Comparison of ENCODE assay signal across 1 cellular context in the genomic region with DNA sequence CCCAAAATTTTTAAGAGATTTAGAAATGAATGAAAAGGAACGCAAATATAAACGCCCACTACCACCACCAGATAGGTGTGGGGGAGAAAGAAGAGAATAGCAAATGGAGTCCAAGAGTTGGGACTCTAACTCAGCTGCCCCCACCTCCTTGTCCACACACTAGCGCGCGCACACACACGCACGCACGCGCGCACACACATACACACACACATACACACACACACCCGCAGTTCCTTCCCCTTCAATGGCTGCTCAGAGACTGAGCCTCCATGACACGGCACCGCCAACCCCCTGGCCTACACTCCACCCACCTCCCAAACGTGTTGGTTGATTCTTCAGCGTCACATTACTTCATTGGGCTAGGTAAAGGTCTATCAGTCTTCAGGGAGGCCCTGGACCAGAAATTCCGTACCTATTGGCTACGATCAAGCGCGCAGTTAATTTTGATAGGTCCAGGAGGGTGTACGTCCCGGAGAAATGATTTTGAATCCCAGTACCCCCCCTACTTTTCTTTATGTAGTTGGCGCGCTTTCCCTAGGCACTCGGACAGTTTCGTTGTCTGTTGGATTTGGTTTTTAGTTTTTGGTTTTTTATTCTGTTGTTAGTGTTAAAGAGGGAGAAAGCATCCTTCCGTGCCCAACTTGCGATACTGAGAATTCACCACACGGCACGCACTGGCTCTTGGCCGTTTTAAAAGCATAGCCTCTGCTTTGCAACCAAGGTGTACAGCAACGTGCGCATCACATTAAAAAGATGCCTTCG.
A peak's percentile ranks its signal among the peaks of the same experiment; 100 is the strongest.
TF ChIP-seq lines count a peak whose summit lies in the region.

A gene (minus strand): TSS at position 261 of the 762 bp plus-strand sequence. CDS start 326 bp downstream, outside the sequence.

TF ChIP-seq in HepG2, 621 proteins besides CTCF, POLR2A, EP300 and RAD21 (continued from another document and continues in another):
- TF ChIP-seq, protein P1, sequence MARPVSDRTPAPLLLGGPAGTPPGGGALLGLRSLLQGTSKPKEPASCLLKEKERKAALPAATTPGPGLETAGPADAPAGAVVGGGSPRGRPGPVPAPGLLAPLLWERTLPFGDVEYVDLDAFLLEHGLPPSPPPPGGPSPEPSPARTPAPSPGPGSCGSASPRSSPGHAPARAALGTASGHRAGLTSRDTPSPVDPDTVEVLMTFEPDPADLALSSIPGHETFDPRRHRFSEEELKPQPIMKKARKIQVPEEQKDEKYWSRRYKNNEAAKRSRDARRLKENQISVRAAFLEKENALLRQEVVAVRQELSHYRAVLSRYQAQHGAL (CRISPR knock-in tag; IDR thresholded peaks at IDR 0.05; ENCODE audit: not compliant biosample characterization): no peak
- TF ChIP-seq SMC3 (IDR thresholded peaks at IDR 0.05; ENCODE audit: low read length) (no peak), ONECUT2 (CRISPR knock-in tag; IDR thresholded peaks at IDR 0.05) (peak; percentile 64; the same call in 1 of the 2 replicates), REL (CRISPR knock-in tag; conservative IDR thresholded peaks at IDR 0.05) (peak; percentile 88; the same call in 1 of the 2 replicates), NCOA2 (CRISPR knock-in tag; IDR thresholded peaks at IDR 0.05) (peak; percentile 49; the same call in 1 of the 2 replicates), MZF1 (CRISPR knock-in tag; IDR thresholded peaks at IDR 0.05; ENCODE audit: borderline replicate concordance) (no peak), ZNF17 (CRISPR knock-in tag; IDR thresholded peaks at IDR 0.05) (no peak), ZNF777 (CRISPR knock-in tag; IDR thresholded peaks at IDR 0.05) (0 out of 2 replicates have a peak, but pooled peaks have one; percentile 46), ZNF747 (CRISPR knock-in tag; IDR thresholded peaks at IDR 0.05; ENCODE audit: borderline replicate concordance) (peak; percentile 70; the same call in 1 of the 2 replicates), ZNF180 (CRISPR knock-in tag; IDR thresholded peaks at IDR 0.05; ENCODE audit: borderline replicate concordance, low read depth) (no peak), ZFY (CRISPR knock-in tag; IDR thresholded peaks at IDR 0.05) (peak; percentile 52), RFXANK (CRISPR knock-in tag; IDR thresholded peaks at IDR 0.05) (no peak), FOXC1 (CRISPR knock-in tag; IDR thresholded peaks at IDR 0.05; ENCODE audit: borderline replicate concordance) (peak; percentile 87; the same call in 1 of the 2 replicates), HOXD1 (CRISPR knock-in tag; IDR thresholded peaks at IDR 0.05) (no peak), HES4 (CRISPR knock-in tag; IDR thresholded peaks at IDR 0.05; ENCODE audit: borderline replicate concordance) (no peak), ARNT (IDR thresholded peaks at IDR 0.05) (no peak), PHB2 (IDR thresholded peaks at IDR 0.05; ENCODE audit: partially characterized antibody) (no peak), ZFP1 (CRISPR knock-in tag; IDR thresholded peaks at IDR 0.05) (no peak), BORCS8-MEF2B (CRISPR knock-in tag; IDR thresholded peaks at IDR 0.05) (peak; percentile 91), HIVEP1 (CRISPR knock-in tag; IDR thresholded peaks at IDR 0.05) (no peak; the same call in 1 of the 2 replicates), SRSF4 (IDR thresholded peaks at IDR 0.05; ENCODE audit: low read depth, low read length, poor library complexity, severe bottlenecking) (no peak), RBM22 (optimal IDR thresholded peaks at IDR 0.05; ENCODE audit: low read length) (no peak), ZNF749 (CRISPR knock-in tag; IDR thresholded peaks at IDR 0.05; ENCODE audit: borderline replicate concordance) (peak; percentile 89), ZNF839 (CRISPR knock-in tag; IDR thresholded peaks at IDR 0.05; ENCODE audit: borderline replicate concordance) (no peak), ZNF30 (CRISPR knock-in tag; IDR thresholded peaks at IDR 0.05) (no peak), PHF8 (CRISPR knock-in tag; IDR thresholded peaks at IDR 0.05) (peak; percentile 50), ZNF451 (CRISPR knock-in tag; IDR thresholded peaks at IDR 0.05) (no peak), ZNF235 (CRISPR knock-in tag; IDR thresholded peaks at IDR 0.05; ENCODE audit: borderline replicate concordance) (no peak), HNRNPLL (IDR thresholded peaks at IDR 0.05; ENCODE audit: low read depth, low read length, poor library complexity, severe bottlenecking) (no peak), TAF15 (IDR thresholded peaks at IDR 0.05; ENCODE audit: low read depth, low read length, poor library complexity, severe bottlenecking) (no peak), SRSF1 (optimal IDR thresholded peaks at IDR 0.05; ENCODE audit: low read depth, low read length) (no peak), ZZZ3 (CRISPR knock-in tag; IDR thresholded peaks at IDR 0.05; ENCODE audit: borderline replicate concordance) (0 out of 2 replicates have a peak, but pooled peaks have one; percentile 42), FOSL1 (CRISPR knock-in tag; IDR thresholded peaks at IDR 0.05; ENCODE audit: borderline replicate concordance) (no peak), SP4 (CRISPR knock-in tag; IDR thresholded peaks at IDR 0.05) (peak; percentile 90), JUN (CRISPR knock-in tag; IDR thresholded peaks at IDR 0.05) (peak; percentile 55), ZNF614 (CRISPR knock-in tag; IDR thresholded peaks at IDR 0.05; ENCODE audit: borderline replicate concordance) (no peak), SRY (CRISPR knock-in tag; IDR thresholded peaks at IDR 0.05) (peak; percentile 86), CREB1 (IDR thresholded peaks at IDR 0.05) (peak; percentile 94), CREB1 (CRISPR knock-in tag; IDR thresholded peaks at IDR 0.05) (peak; percentile 98), JUND (CRISPR knock-in tag; IDR thresholded peaks at IDR 0.05) (0 out of 2 replicates have a peak, but pooled peaks have one; percentile 66), ZEB1 (IDR thresholded peaks at IDR 0.05; ENCODE audit: insufficient replicate concordance, low read depth) (no peak), HNF4G (IDR thresholded peaks at IDR 0.05; ENCODE audit: borderline replicate concordance, low read depth, low read length) (no peak), HNF4G (CRISPR knock-in tag; IDR thresholded peaks at IDR 0.05; ENCODE audit: borderline replicate concordance, low read depth) (no peak), ATRX (CRISPR knock-in tag; IDR thresholded peaks at IDR 0.05; ENCODE audit: borderline replicate concordance) (no peak), RBM39 (IDR thresholded peaks at IDR 0.05; ENCODE audit: low read depth, low read length, poor library complexity, severe bottlenecking) (no peak)
- TF ChIP-seq, protein P2, sequence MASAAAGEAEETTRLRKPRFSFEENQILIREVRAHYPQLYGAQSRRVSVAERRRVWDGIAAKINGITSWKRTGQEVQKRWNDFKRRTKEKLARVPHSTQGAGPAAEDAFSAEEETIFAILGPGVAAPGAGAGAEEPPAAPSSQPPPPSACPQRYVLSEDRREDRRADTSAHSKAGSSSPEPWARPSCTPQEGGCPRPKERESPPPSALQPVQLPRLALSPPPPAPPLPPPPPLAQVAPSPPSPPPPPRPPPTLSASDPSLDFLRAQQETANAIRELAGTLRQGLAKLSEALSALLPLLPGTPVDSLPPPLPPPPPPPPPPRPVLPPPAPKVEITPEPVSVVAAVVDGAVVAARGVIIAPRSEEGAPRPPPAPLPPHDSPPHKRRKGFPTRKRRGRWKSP (CRISPR knock-in tag; IDR thresholded peaks at IDR 0.05): peak; percentile 95
- TF ChIP-seq, protein P3, sequence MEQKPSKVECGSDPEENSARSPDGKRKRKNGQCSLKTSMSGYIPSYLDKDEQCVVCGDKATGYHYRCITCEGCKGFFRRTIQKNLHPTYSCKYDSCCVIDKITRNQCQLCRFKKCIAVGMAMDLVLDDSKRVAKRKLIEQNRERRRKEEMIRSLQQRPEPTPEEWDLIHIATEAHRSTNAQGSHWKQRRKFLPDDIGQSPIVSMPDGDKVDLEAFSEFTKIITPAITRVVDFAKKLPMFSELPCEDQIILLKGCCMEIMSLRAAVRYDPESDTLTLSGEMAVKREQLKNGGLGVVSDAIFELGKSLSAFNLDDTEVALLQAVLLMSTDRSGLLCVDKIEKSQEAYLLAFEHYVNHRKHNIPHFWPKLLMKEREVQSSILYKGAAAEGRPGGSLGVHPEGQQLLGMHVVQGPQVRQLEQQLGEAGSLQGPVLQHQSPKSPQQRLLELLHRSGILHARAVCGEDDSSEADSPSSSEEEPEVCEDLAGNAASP (CRISPR knock-in tag; IDR thresholded peaks at IDR 0.05; ENCODE audit: borderline replicate concordance): no peak
- TF ChIP-seq, protein P4, sequence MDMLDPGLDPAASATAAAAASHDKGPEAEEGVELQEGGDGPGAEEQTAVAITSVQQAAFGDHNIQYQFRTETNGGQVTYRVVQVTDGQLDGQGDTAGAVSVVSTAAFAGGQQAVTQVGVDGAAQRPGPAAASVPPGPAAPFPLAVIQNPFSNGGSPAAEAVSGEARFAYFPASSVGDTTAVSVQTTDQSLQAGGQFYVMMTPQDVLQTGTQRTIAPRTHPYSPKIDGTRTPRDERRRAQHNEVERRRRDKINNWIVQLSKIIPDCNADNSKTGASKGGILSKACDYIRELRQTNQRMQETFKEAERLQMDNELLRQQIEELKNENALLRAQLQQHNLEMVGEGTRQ (IDR thresholded peaks at IDR 0.05; ENCODE audit: low read depth, low read length): no peak
- TF ChIP-seq, protein P4 (CRISPR knock-in tag; IDR thresholded peaks at IDR 0.05; ENCODE audit: borderline replicate concordance): no peak
- TF ChIP-seq, protein P5, sequence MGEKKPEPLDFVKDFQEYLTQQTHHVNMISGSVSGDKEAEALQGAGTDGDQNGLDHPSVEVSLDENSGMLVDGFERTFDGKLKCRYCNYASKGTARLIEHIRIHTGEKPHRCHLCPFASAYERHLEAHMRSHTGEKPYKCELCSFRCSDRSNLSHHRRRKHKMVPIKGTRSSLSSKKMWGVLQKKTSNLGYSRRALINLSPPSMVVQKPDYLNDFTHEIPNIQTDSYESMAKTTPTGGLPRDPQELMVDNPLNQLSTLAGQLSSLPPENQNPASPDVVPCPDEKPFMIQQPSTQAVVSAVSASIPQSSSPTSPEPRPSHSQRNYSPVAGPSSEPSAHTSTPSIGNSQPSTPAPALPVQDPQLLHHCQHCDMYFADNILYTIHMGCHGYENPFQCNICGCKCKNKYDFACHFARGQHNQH (CRISPR knock-in tag; IDR thresholded peaks at IDR 0.05): peak; percentile 47; the same call in 1 of the 2 replicates
- TF ChIP-seq, protein P6, sequence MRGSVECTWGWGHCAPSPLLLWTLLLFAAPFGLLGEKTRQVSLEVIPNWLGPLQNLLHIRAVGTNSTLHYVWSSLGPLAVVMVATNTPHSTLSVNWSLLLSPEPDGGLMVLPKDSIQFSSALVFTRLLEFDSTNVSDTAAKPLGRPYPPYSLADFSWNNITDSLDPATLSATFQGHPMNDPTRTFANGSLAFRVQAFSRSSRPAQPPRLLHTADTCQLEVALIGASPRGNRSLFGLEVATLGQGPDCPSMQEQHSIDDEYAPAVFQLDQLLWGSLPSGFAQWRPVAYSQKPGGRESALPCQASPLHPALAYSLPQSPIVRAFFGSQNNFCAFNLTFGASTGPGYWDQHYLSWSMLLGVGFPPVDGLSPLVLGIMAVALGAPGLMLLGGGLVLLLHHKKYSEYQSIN (CRISPR knock-in tag; IDR thresholded peaks at IDR 0.05; ENCODE audit: borderline replicate concordance): no peak
- TF ChIP-seq, protein P7, sequence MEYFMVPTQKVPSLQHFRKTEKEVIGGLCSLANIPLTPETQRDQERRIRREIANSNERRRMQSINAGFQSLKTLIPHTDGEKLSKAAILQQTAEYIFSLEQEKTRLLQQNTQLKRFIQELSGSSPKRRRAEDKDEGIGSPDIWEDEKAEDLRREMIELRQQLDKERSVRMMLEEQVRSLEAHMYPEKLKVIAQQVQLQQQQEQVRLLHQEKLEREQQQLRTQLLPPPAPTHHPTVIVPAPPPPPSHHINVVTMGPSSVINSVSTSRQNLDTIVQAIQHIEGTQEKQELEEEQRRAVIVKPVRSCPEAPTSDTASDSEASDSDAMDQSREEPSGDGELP (IDR thresholded peaks at IDR 0.05; ENCODE audit: borderline replicate concordance, low read depth): 0 out of 2 replicates have a peak, but pooled peaks have one; percentile 20
- TF ChIP-seq, protein P8, sequence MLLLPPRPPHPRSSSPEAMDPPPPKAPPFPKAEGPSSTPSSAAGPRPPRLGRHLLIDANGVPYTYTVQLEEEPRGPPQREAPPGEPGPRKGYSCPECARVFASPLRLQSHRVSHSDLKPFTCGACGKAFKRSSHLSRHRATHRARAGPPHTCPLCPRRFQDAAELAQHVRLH (CRISPR knock-in tag; IDR thresholded peaks at IDR 0.05; ENCODE audit: borderline replicate concordance, low read depth): peak; percentile 91; the same call in 1 of the 2 replicates
- TF ChIP-seq, protein P9, sequence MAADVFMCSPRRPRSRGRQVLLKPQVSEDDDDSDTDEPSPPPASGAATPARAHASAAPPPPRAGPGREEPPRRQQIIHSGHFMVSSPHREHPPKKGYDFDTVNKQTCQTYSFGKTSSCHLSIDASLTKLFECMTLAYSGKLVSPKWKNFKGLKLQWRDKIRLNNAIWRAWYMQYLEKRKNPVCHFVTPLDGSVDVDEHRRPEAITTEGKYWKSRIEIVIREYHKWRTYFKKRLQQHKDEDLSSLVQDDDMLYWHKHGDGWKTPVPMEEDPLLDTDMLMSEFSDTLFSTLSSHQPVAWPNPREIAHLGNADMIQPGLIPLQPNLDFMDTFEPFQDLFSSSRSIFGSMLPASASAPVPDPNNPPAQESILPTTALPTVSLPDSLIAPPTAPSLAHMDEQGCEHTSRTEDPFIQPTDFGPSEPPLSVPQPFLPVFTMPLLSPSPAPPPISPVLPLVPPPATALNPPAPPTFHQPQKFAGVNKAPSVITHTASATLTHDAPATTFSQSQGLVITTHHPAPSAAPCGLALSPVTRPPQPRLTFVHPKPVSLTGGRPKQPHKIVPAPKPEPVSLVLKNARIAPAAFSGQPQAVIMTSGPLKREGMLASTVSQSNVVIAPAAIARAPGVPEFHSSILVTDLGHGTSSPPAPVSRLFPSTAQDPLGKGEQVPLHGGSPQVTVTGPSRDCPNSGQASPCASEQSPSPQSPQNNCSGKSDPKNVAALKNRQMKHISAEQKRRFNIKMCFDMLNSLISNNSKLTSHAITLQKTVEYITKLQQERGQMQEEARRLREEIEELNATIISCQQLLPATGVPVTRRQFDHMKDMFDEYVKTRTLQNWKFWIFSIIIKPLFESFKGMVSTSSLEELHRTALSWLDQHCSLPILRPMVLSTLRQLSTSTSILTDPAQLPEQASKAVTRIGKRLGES (CRISPR knock-in tag; IDR thresholded peaks at IDR 0.05; ENCODE audit: borderline replicate concordance): no peak
- TF ChIP-seq, protein P10, sequence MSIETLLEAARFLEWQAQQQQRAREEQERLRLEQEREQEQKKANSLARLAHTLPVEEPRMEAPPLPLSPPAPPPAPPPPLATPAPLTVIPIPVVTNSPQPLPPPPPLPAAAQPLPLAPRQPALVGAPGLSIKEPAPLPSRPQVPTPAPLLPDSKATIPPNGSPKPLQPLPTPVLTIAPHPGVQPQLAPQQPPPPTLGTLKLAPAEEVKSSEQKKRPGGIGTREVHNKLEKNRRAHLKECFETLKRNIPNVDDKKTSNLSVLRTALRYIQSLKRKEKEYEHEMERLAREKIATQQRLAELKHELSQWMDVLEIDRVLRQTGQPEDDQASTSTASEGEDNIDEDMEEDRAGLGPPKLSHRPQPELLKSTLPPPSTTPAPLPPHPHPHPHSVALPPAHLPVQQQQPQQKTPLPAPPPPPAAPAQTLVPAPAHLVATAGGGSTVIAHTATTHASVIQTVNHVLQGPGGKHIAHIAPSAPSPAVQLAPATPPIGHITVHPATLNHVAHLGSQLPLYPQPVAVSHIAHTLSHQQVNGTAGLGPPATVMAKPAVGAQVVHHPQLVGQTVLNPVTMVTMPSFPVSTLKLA (IDR thresholded peaks at IDR 0.05): peak; percentile 67
